In genomic region chr14:91372680-91373495, GRCh38 we compare ENCODE assay signal across 1 cellular context.
A peak's percentile ranks its signal among the peaks of the same experiment; 100 is the strongest.
TF ChIP-seq lines count a peak whose summit lies in the region.

No MANE protein-coding gene starts in this region.

TF ChIP-seq in GM12878, 131 proteins besides CTCF, POLR2A, EP300 and RAD21 (continued from another document):
- TF ChIP-seq FOXM1 (IDR thresholded peaks at IDR 0.05; ENCODE audit: low read depth, low read length) (no peak), E2F4 (IDR thresholded peaks at IDR 0.05; ENCODE audit: low read depth, low read length) (no peak), ZBTB11 (CRISPR knock-in tag; IDR thresholded peaks at IDR 0.05) (no peak), MTA2 (IDR thresholded peaks at IDR 0.05; ENCODE audit: low read depth) (no peak), EGR1 (IDR thresholded peaks at IDR 0.05; ENCODE audit: borderline replicate concordance in 1 of 2, low read depth in 2 of 2, low read length in 2 of 2) (no peak), PML (IDR thresholded peaks at IDR 0.05; ENCODE audit: low read length) (no peak), ELK1 (IDR thresholded peaks at IDR 0.05; ENCODE audit: low read depth, low read length) (no peak), TCF12 (IDR thresholded peaks at IDR 0.05; ENCODE audit: low read depth, low read length) (peak; percentile 77), IKZF2 (IDR thresholded peaks at IDR 0.05) (no peak), SMAD1 (IDR thresholded peaks at IDR 0.05; ENCODE audit: low read depth, partially characterized antibody) (no peak), ZNF592 (IDR thresholded peaks at IDR 0.05) (no peak), POLR2AphosphoS5 (IDR thresholded peaks at IDR 0.05; ENCODE audit: low read length) (peak; percentile 70), RB1 (IDR thresholded peaks at IDR 0.05; ENCODE audit: borderline replicate concordance) (no peak), CREB1 (IDR thresholded peaks at IDR 0.05; ENCODE audit: low read depth) (no peak), HDGF (IDR thresholded peaks at IDR 0.05) (peak; percentile 45; the same call in 1 of the 2 replicates), HSF1 (IDR thresholded peaks at IDR 0.05; ENCODE audit: low read depth, low read length) (no peak), JUNB (IDR thresholded peaks at IDR 0.05) (no peak), ZNF384 (IDR thresholded peaks at IDR 0.05; ENCODE audit: borderline replicate concordance, low read depth, low read length) (no peak), KLF5 (IDR thresholded peaks at IDR 0.05; ENCODE audit: partially characterized antibody) (no peak), HCFC1 (IDR thresholded peaks at IDR 0.05; ENCODE audit: low read length) (no peak), TCF3 (IDR thresholded peaks at IDR 0.05; ENCODE audit: borderline replicate concordance, insufficient read depth, low read depth, low read length) (0 out of 2 replicates have a peak, but pooled peaks have one; percentile 17), ZNF687 (IDR thresholded peaks at IDR 0.05) (0 out of 2 replicates have a peak, but pooled peaks have one; percentile 36), ATF7 (IDR thresholded peaks at IDR 0.05; ENCODE audit: low read depth) (no peak), CBX5 (IDR thresholded peaks at IDR 0.05; ENCODE audit: low read depth) (no peak), CHD4 (IDR thresholded peaks at IDR 0.05) (no peak), ZNF24 (IDR thresholded peaks at IDR 0.05) (no peak), LARP7 (IDR thresholded peaks at IDR 0.05) (0 out of 2 replicates have a peak, but pooled peaks have one; percentile 26), MXI1 (IDR thresholded peaks at IDR 0.05; ENCODE audit: low read depth, low read length) (no peak; the same call in 1 of the 2 replicates), GABPA (IDR thresholded peaks at IDR 0.05; ENCODE audit: low read depth) (no peak), POU2F2 (IDR thresholded peaks at IDR 0.05; ENCODE audit: borderline replicate concordance, low read depth, low read length) (0 out of 3 replicates have a peak, but pooled peaks have one; percentile 4), SIN3A (IDR thresholded peaks at IDR 0.05; ENCODE audit: low read depth, low read length) (no peak), GATAD2B (conservative IDR thresholded peaks at IDR 0.05; ENCODE audit: low read depth) (0 out of 2 replicates have a peak, but pooled peaks have one; percentile 36), SP1 (IDR thresholded peaks at IDR 0.05; ENCODE audit: low read depth, low read length) (no peak), BCL11A (IDR thresholded peaks at IDR 0.05; ENCODE audit: low read depth, low read length) (no peak)
TF ChIP-seq in GM12878: peak in this region for 9.
